13 cellular contexts compared by ENCODE assay signal in the genomic region with DNA sequence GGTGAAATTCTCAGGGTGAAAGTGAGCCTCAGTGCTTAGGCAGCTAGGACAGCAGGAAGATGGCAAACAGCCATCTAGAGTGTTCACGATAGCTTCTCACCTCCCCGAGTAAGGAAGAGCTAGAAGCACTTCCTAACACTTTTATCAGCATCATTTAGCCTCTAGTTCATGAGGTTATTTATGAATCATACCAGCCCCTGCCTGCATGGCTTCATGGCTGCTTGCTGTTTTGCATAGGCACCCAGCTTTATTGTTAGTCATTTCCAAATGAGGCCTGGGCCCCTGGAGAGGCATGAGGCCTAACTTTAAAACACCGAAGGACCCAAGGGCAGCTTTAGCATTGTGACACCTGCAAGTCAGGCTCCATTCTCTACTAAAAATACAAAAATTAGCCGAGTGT.
A peak's percentile ranks its signal among the peaks of the same experiment; 100 is the strongest.
DNase-seq lines count a peak whose midpoint lies in the region; ATAC-seq and TF ChIP-seq lines count a peak whose summit lies in the region.
"Had no signal": no experiment of that assay in that cellular context is flagged by ENCODE, and none has a peak within 500 bp of the region (broad histone marks: within the 10 kb centered on the region; RNA-seq: fewer than 3 reads in every experiment).

No MANE protein-coding gene starts in this region.

- CTCF ChIA-PET in mammary epithelial cell (lab: Charles Lee; ENCODE audit: low non-redundant PET) (no interaction called here), MCF 10A (lab: Yijun Ruan, JAX) (interaction anchor here (0.9 to 3.4 kb wide), 6 partner anchors 9 to 869 kb away, joined by 3 to 14 read pairs (median 4); no protein-coding TSS in a partner anchor)
- CTCF ChIA-PET in CD4-positive, alpha-beta memory T cell (lab: Charles Lee; ENCODE audit: partially characterized antibody) = no interaction called here

- in situ Hi-C loops in mammary epithelial cell (cut with MboI; ENCODE audit: low sequenced_read_pairs in 2 of 2) = no loop called here

- DNase-seq in mammary epithelial cell = peak; percentile 8
- no peak for DNase-seq in MCF 10A (ENCODE audit: unreplicated experiment)
- DNase-seq in choroid plexus epithelial cell (ENCODE audit: low read depth) = peak; percentile 44
- DNase-seq in stimulated activated naive CD8-positive, alpha-beta T cell treated with anti-CD3 and anti-CD28 coated beads, Interleukin-15, amount 100 ng/mL, for 72 hours = no peak
- DNase-seq in cerebellar cortex (ENCODE audit: low spot score) = no peak
- DNase-seq in sigmoid colon = no peak
- DNase-seq in CD4-positive, alpha-beta memory T cell = no peak
- DNase-seq: activated CD4-positive, CD25-positive, alpha-beta regulatory T cell; left ventricle myocardium superior; NCI-H1092 treated with DMSO at 0.1 percent for 48 hours; NCI-H524 had no signal

- H3K4me1 ChIP-seq in mammary epithelial cell (ENCODE audit: insufficient read depth, low read length) (peaks cover 22% of the 10 kb centered on the region), sigmoid colon (no peaks in the 10 kb centered on the region)
- H3K4me1 ChIP-seq in CD4-positive, alpha-beta memory T cell (ENCODE audit: insufficient read depth, low read length) = no peaks in the 10 kb centered on the region

- no peak overlapping the region for H3K27ac Mint-ChIP-seq in MCF 10A (ENCODE audit: low read depth, unreplicated experiment)
- H3K27ac Mint-ChIP-seq in stimulated activated naive CD8-positive, alpha-beta T cell treated with anti-CD3 and anti-CD28 coated beads, Interleukin-15, amount 100 ng/mL, for 72 hours = peak overlapping the region; percentile 28 to 77
- no peak overlapping the region for H3K27ac Mint-ChIP-seq in CD4-positive, alpha-beta memory T cell
- H3K27ac Mint-ChIP-seq: dendritic cell treated with granulocyte-macrophage colony-stimulating factor and Interleukin-4, amounts not matched to agents 40 ng/mL and 50 ng/mL, for 4 days had no signal

- BruUV-seq in mammary epithelial cell (replicated peaks; lab: Mats Ljungman, UMichigan) (no TSS peak), MCF 10A (replicated peaks; lab: Mats Ljungman, UMichigan) (no TSS peak)

- H3K36me3 ChIP-seq in mammary epithelial cell (ENCODE audit: insufficient read depth, low read length) (no peaks in the 10 kb centered on the region), sigmoid colon (peaks cover 0 to 15% (median 0%) of the 10 kb centered on the region in 4 donors)
- H3K36me3 ChIP-seq in CD4-positive, alpha-beta memory T cell (ENCODE audit: insufficient read depth, low read length) = no peaks in the 10 kb centered on the region

- intact Hi-C loops in mammary epithelial cell (cut with micrococcal nuclease) = no loop called here
- intact Hi-C loops in MCF 10A (cut with micrococcal nuclease) = no loop called here
- intact Hi-C loops in sigmoid colon (cut with DNase I) = no loop called here
- intact Hi-C loops in CD4-positive, alpha-beta memory T cell (cut with micrococcal nuclease) = no loop called here

- WGBS in mammary epithelial cell (ENCODE audit: low coverage, missing lambda C conversion rate) = 83% methylated on average over 4 of the region's 4 CpGs
- WGBS in sigmoid colon, 2 donors = 74 to 86% methylated on average over 4 of the region's 4 CpGs

- no peak for TF ChIP-seq POLR2A in sigmoid colon (IDR thresholded peaks at IDR 0.05)

- H3K4me2 ChIP-seq in mammary epithelial cell (ENCODE audit: insufficient read depth, low read depth, low read length) = no peak overlapping the region

- H3K9me3 Mint-ChIP-seq in MCF 10A (ENCODE audit: unreplicated experiment) = no peaks in the 10 kb centered on the region
- no peaks in the 10 kb centered on the region for H3K9me3 Mint-ChIP-seq in stimulated activated naive CD8-positive, alpha-beta T cell treated with anti-CD3 and anti-CD28 coated beads, Interleukin-15, amount 100 ng/mL, for 72 hours
- peaks cover 0 to 2% (median 0%) of the 10 kb centered on the region in 8 donors for H3K9me3 Mint-ChIP-seq in CD4-positive, alpha-beta memory T cell
- H3K9me3 Mint-ChIP-seq: dendritic cell treated with granulocyte-macrophage colony-stimulating factor and Interleukin-4, amounts not matched to agents 40 ng/mL and 50 ng/mL, for 4 days had no signal

- H3K36me3 Mint-ChIP-seq in MCF 10A (ENCODE audit: insufficient read depth, unreplicated experiment) = no peaks in the 10 kb centered on the region
- no peaks in the 10 kb centered on the region for H3K36me3 Mint-ChIP-seq in CD4-positive, alpha-beta memory T cell

- TF ChIP-seq CTCF in mammary epithelial cell (conservative IDR thresholded peaks at IDR 0.05 in 1 of 2, IDR thresholded peaks at IDR 0.05 in 1 of 2; ENCODE audit: extremely low read depth in 1 of 2, insufficient read depth in 1 of 2, low read depth in 1 of 2, low read length in 2 of 2) = no peak
- TF ChIP-seq CTCF in MCF 10A (IDR thresholded peaks at IDR 0.05; ENCODE audit: unreplicated experiment) = no peak
- no peak for TF ChIP-seq CTCF in choroid plexus epithelial cell (conservative IDR thresholded peaks at IDR 0.05; ENCODE audit: low read depth, low read length)
- TF ChIP-seq CTCF in sigmoid colon (IDR thresholded peaks at IDR 0.05) = no peak

- no peaks in the 10 kb centered on the region for H3K27me3 Mint-ChIP-seq in MCF 10A (ENCODE audit: insufficient read depth, unreplicated experiment)
- H3K27me3 Mint-ChIP-seq in stimulated activated naive CD8-positive, alpha-beta T cell treated with anti-CD3 and anti-CD28 coated beads, Interleukin-15, amount 100 ng/mL, for 72 hours = peaks cover 6% of the 10 kb centered on the region
- peaks cover 4 to 6% of the 10 kb centered on the region in 2 donors for H3K27me3 Mint-ChIP-seq in CD4-positive, alpha-beta memory T cell
- H3K27me3 Mint-ChIP-seq: dendritic cell treated with granulocyte-macrophage colony-stimulating factor and Interleukin-4, amounts not matched to agents 40 ng/mL and 50 ng/mL, for 4 days had no signal

- H3K79me2 ChIP-seq in mammary epithelial cell (ENCODE audit: insufficient read depth, low read length) = no peaks in the 10 kb centered on the region

- dilution Hi-C loops in mammary epithelial cell (cut with HindIII; ENCODE audit: low sequenced_read_pairs) = no loop called here

- H3K27me3 ChIP-seq in mammary epithelial cell (ENCODE audit: insufficient read depth, low read length) = no peaks in the 10 kb centered on the region
- no peaks in the 10 kb centered on the region for H3K27me3 ChIP-seq in sigmoid colon
- no peaks in the 10 kb centered on the region for H3K27me3 ChIP-seq in CD4-positive, alpha-beta memory T cell (ENCODE audit: insufficient read depth, low read length)

- no peak for TF ChIP-seq EP300 in sigmoid colon (IDR thresholded peaks at IDR 0.05)

- no peak overlapping the region for H2AFZ ChIP-seq in mammary epithelial cell (ENCODE audit: low read depth, low read length)

- peak; percentile 70 for ATAC-seq in HG03469 (IDR thresholded peaks at IDR 0.05; ENCODE audit: unreplicated experiment)
- ATAC-seq in stimulated activated naive CD8-positive, alpha-beta T cell treated with anti-CD3 and anti-CD28 coated beads, Interleukin-15, amount 100 ng/mL, for 72 hours = no peak
- ATAC-seq: left ventricle myocardium superior had no signal

- POLR2A ChIA-PET in MCF 10A (lab: Yijun Ruan, JAX) = no interaction called here
- POLR2A ChIA-PET in CD4-positive, alpha-beta memory T cell (lab: Charles Lee; ENCODE audit: partially characterized antibody) = no interaction called here

- H3K4me3 Mint-ChIP-seq in MCF 10A (ENCODE audit: unreplicated experiment) = no peak overlapping the region
- no peak overlapping the region for H3K4me3 Mint-ChIP-seq in stimulated activated naive CD8-positive, alpha-beta T cell treated with anti-CD3 and anti-CD28 coated beads, Interleukin-15, amount 100 ng/mL, for 72 hours
- no peak overlapping the region for H3K4me3 Mint-ChIP-seq in CD4-positive, alpha-beta memory T cell
- H3K4me3 Mint-ChIP-seq: dendritic cell treated with granulocyte-macrophage colony-stimulating factor and Interleukin-4, amounts not matched to agents 40 ng/mL and 50 ng/mL, for 4 days had no signal

- no peak overlapping the region for H3K9ac ChIP-seq in mammary epithelial cell (ENCODE audit: insufficient read depth, low read length)

- H3K9me3 ChIP-seq in mammary epithelial cell (replicated peaks; ENCODE audit: insufficient read depth, low read length) (no peaks in the 10 kb centered on the region), sigmoid colon (no peaks in the 10 kb centered on the region)
- H3K9me3 ChIP-seq in CD4-positive, alpha-beta memory T cell (ENCODE audit: control insufficient read depth in 1 of 2, low read length in 2 of 2) = no peaks in the 10 kb centered on the region

- no peak overlapping the region for H3K27ac ChIP-seq in mammary epithelial cell (ENCODE audit: insufficient read depth, low read depth, low read length)
- H3K27ac ChIP-seq in sigmoid colon = no peak overlapping the region
- no peak overlapping the region for H3K27ac ChIP-seq in CD4-positive, alpha-beta memory T cell (ENCODE audit: low read depth, low read length)

- H3K4me3 ChIP-seq in mammary epithelial cell (replicated peaks in 1 of 3; ENCODE audit: insufficient read depth in 1 of 3, low read depth in 2 of 3, low read length in 3 of 3) (no peak overlapping the region), choroid plexus epithelial cell (ENCODE audit: low read depth, low read length) (no peak overlapping the region), sigmoid colon (no peak overlapping the region)
- no peak overlapping the region for H3K4me3 ChIP-seq in CD4-positive, alpha-beta memory T cell (ENCODE audit: low read length in 2 of 2)

- H4K20me1 ChIP-seq in mammary epithelial cell (ENCODE audit: insufficient read depth, low read length) = no peaks in the 10 kb centered on the region

- H3K4me1 Mint-ChIP-seq in MCF 10A (ENCODE audit: insufficient read depth, unreplicated experiment) = peaks cover 17% of the 10 kb centered on the region
- peaks cover 6% of the 10 kb centered on the region for H3K4me1 Mint-ChIP-seq in stimulated activated naive CD8-positive, alpha-beta T cell treated with anti-CD3 and anti-CD28 coated beads, Interleukin-15, amount 100 ng/mL, for 72 hours
- H3K4me1 Mint-ChIP-seq in CD4-positive, alpha-beta memory T cell = no peaks in the 10 kb centered on the region

Comparison
In these comparisons a context has a peak if more than half of its experiments do, and no peak if none do; other contexts are left out.
1. DNase-seq: peak in mammary epithelial cell (single experiment) and choroid plexus epithelial cell (single experiment); none in MCF 10A (single experiment), stimulated activated naive CD8-positive, alpha-beta T cell treated with anti-CD3 and anti-CD28 coated beads, Interleukin-15, amount 100 ng/mL, for 72 hours (0 of 2), cerebellar cortex (single experiment), sigmoid colon (single experiment) and CD4-positive, alpha-beta memory T cell (0 of 5).
2. H3K27ac Mint-ChIP-seq: peak in stimulated activated naive CD8-positive, alpha-beta T cell treated with anti-CD3 and anti-CD28 coated beads, Interleukin-15, amount 100 ng/mL, for 72 hours (2 of 2); none in MCF 10A (single experiment) and CD4-positive, alpha-beta memory T cell (0 of 7).